ENCODE assay signal across 24 cellular contexts in the genomic region with DNA sequence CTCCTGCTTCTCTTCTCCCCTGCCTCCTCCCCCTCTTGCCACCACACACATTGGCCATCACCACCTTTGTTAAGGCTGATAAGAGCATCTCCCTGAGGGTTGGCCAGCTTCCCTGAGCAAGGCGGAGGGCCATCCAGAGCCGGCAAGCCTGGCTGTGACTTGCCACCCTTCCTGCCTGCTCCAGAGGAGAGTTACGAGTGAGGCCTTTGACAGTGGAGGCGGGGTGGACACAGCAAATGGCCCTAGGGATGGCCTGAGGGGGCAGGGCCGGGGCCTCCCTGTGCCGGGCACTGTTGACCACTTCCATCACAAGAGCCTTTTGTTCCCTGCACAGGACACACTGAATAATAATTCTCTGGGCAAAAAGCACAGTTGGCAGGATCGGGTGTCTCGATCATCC. TPM values are rescaled to one million over a fixed set of nuclear protein-coding genes. Genes with fewer than 3 reads are reported as not detected.
DNase-seq lines count a peak whose midpoint lies in the region; ATAC-seq and TF ChIP-seq lines count a peak whose summit lies in the region.
"Had no signal": no experiment of that assay in that cellular context is flagged by ENCODE, and none has a peak within 500 bp of the region (broad histone marks: within the 10 kb centered on the region; RNA-seq: fewer than 3 reads in every experiment).

No MANE protein-coding gene starts in this region.

- TF ChIP-seq CTCF in SK-N-SH (IDR thresholded peaks at IDR 0.05) = no peak
- no peak for TF ChIP-seq CTCF in glutamatergic neuron (IDR thresholded peaks at IDR 0.05; ENCODE audit: partially characterized antibody, unreplicated experiment)
- no peak for TF ChIP-seq CTCF in neural progenitor cell (IDR thresholded peaks at IDR 0.05)
- no peak for TF ChIP-seq CTCF in suprapubic skin (IDR thresholded peaks at IDR 0.05)

- H3K9ac ChIP-seq in SK-N-SH (no peak overlapping the region), neural progenitor cell (no peak overlapping the region)

- H3K27ac Mint-ChIP-seq in glutamatergic neuron (ENCODE audit: unreplicated experiment) (peak overlapping the region; percentile 12), neural progenitor cell (no peak overlapping the region)
- H3K27ac Mint-ChIP-seq: activated T-helper 1 cell treated with anti-CD3 and anti-CD28 coated beads, Interleukin-12 subunit alpha, Interleukin-12 subunit beta, Interleukin-2, Interleukin-4 antibody, amounts not matched to agents 30 ng/mL and 10 ng/mL and 1 ng/mL, durations not matched to agents 14 hours and 24 hours and 36 hours; mesothelial cell of epicardium; T-cell had no signal

- H3K9me2 ChIP-seq in SK-N-SH = no peaks in the 10 kb centered on the region

- H2AFZ ChIP-seq in SK-N-SH (ENCODE audit: low read depth) (no peak overlapping the region), neural progenitor cell (replicated peaks) (no peak overlapping the region)

- no peak for DNase-seq in SK-N-SH
- no peak for DNase-seq in glutamatergic neuron
- no peak for DNase-seq in neural progenitor cell (ENCODE audit: low spot score)
- no peak for DNase-seq in CD1c-positive myeloid dendritic cell (ENCODE audit: extremely low spot score)
- no peak for DNase-seq in suprapubic skin (ENCODE audit: low spot score in 2 of 2)
- DNase-seq in germinal center (ENCODE audit: low spot score) = no peak
- DNase-seq: DMS 273 treated with DMSO at 0.1 percent for 48 hours; GF-D8; left colon; MV-4-11; NCI-H2081; NCI-H510A treated with DMSO at 0.1 percent for 48 hours; stimulated activated CD4-positive, alpha-beta T cell treated with anti-CD3 and anti-CD28 coated beads, Interleukin-2, amount 100 ng/mL, for 24 hours; T-cell had no signal

- H3K36me3 ChIP-seq in SK-N-SH (replicated peaks in 1 of 2; ENCODE audit: control insufficient read depth in 1 of 2, insufficient read depth in 2 of 2, low read length in 1 of 2) (peaks cover 0 to 25% of the 10 kb centered on the region in 2 experiments), neural progenitor cell (no peaks in the 10 kb centered on the region), suprapubic skin (peaks cover 8% of the 10 kb centered on the region)
- H3K36me3 ChIP-seq: ovary had no signal

- H3K27ac ChIP-seq in SK-N-SH (ENCODE audit: low read depth in 2 of 2, low read length in 1 of 2) = no peak overlapping the region
- no peak overlapping the region for H3K27ac ChIP-seq in neural progenitor cell
- no peak overlapping the region for H3K27ac ChIP-seq in suprapubic skin
- H3K27ac ChIP-seq: 22Rv1 had no signal

- H4K20me1 ChIP-seq in SK-N-SH (ENCODE audit: insufficient read depth) (peaks cover 9% of the 10 kb centered on the region; the same call in 1 of the 2 replicates), neural progenitor cell (ENCODE audit: low read depth) (peaks cover 41% of the 10 kb centered on the region)

- TF ChIP-seq EP300 in SK-N-SH (IDR thresholded peaks at IDR 0.05; ENCODE audit: borderline replicate concordance in 1 of 2, low read depth in 1 of 2, low read length in 1 of 2) = no peak
- no peak for TF ChIP-seq EP300 in suprapubic skin (IDR thresholded peaks at IDR 0.05)

- H3K27me3 ChIP-seq in SK-N-SH (ENCODE audit: insufficient read depth) (no peaks in the 10 kb centered on the region), neural progenitor cell (peaks cover 12% of the 10 kb centered on the region), suprapubic skin (peaks cover 2% of the 10 kb centered on the region)
- H3K27me3 ChIP-seq: ovary had no signal

- H3K4me3 ChIP-seq in SK-N-SH (ENCODE audit: low read depth in 2 of 2, low read length in 1 of 2) = no peak overlapping the region
- H3K4me3 ChIP-seq in neural progenitor cell = no peak overlapping the region
- no peak overlapping the region for H3K4me3 ChIP-seq in suprapubic skin
- H3K4me3 ChIP-seq: GM12878, K562 had no signal

- H3K4me2 ChIP-seq in SK-N-SH (peak overlapping the region; percentile 99; the same call in 1 of the 2 replicates), neural progenitor cell (no peak overlapping the region)

- peaks cover 34% of the 10 kb centered on the region for H3K4me1 Mint-ChIP-seq in glutamatergic neuron (ENCODE audit: low read depth, unreplicated experiment)
- H3K4me1 Mint-ChIP-seq in neural progenitor cell = peaks cover 31% of the 10 kb centered on the region

- TF ChIP-seq POLR2A in suprapubic skin (IDR thresholded peaks at IDR 0.05) = no peak

- no peak for ATAC-seq in SK-N-SH treated with all-trans-retinoic acid at 6 μM for 48 hours
- no peak for ATAC-seq in GM19397 (IDR thresholded peaks at IDR 0.05; ENCODE audit: unreplicated experiment)
- ATAC-seq: GM12878, K562, left colon, T-cell had no signal

- POLR2A ChIA-PET in SK-N-SH (lab: Yijun Ruan, JAX) = interaction anchor here (0.7 kb wide), 1 partner anchor 16 kb away, joined by 3 read pairs; no protein-coding TSS in a partner anchor

- H3K79me2 ChIP-seq in SK-N-SH (ENCODE audit: insufficient read depth) (no peaks in the 10 kb centered on the region), neural progenitor cell (ENCODE audit: low read depth) (no peaks in the 10 kb centered on the region)

- no peaks in the 10 kb centered on the region for H3K36me3 Mint-ChIP-seq in glutamatergic neuron (ENCODE audit: unreplicated experiment)
- peaks cover 4% of the 10 kb centered on the region for H3K36me3 Mint-ChIP-seq in neural progenitor cell
- H3K36me3 Mint-ChIP-seq: mesothelial cell of epicardium, T-cell had no signal

- 94% methylated on average over 6 of the region's 8 CpGs for whole genome bisulfite sequencing in SK-N-SH (ENCODE audit: low lambda C conversion rate)
- 73% methylated on average over 2 of the region's 8 CpGs for WGBS in suprapubic skin

- H3K4me1 ChIP-seq in SK-N-SH (ENCODE audit: control insufficient read depth in 1 of 2, insufficient read depth in 2 of 2, low read depth in 1 of 2, low read length in 1 of 2) = peaks cover 11 to 31% of the 10 kb centered on the region in 2 experiments; a peak in 2 of 4 replicates
- peaks cover 23% of the 10 kb centered on the region for H3K4me1 ChIP-seq in neural progenitor cell
- peaks cover 23% of the 10 kb centered on the region for H3K4me1 ChIP-seq in suprapubic skin

- CTCF ChIA-PET in SK-N-SH (lab: Yijun Ruan, JAX) = interaction anchor here (1.0 to 2.8 kb wide), 4 partner anchors 29 to 131 kb away, joined by 3 to 17 read pairs (median 3); no protein-coding TSS in a partner anchor

- no peak for TF ChIP-seq RAD21 in SK-N-SH (IDR thresholded peaks at IDR 0.05; ENCODE audit: low read length)

- H3K9me3 ChIP-seq in SK-N-SH (no peaks in the 10 kb centered on the region), neural progenitor cell (ENCODE audit: low read depth) (no peaks in the 10 kb centered on the region), suprapubic skin (no peaks in the 10 kb centered on the region)
- H3K9me3 ChIP-seq: ovary had no signal

- H3K9me3 Mint-ChIP-seq in glutamatergic neuron (ENCODE audit: unreplicated experiment) = peaks cover 11% of the 10 kb centered on the region
- no peaks in the 10 kb centered on the region for H3K9me3 Mint-ChIP-seq in neural progenitor cell
- H3K9me3 Mint-ChIP-seq: activated T-helper 1 cell treated with anti-CD3 and anti-CD28 coated beads, Interleukin-12 subunit alpha, Interleukin-12 subunit beta, Interleukin-2, Interleukin-4 antibody, amounts not matched to agents 30 ng/mL and 10 ng/mL and 1 ng/mL, durations not matched to agents 14 hours and 24 hours and 36 hours; mesothelial cell of epicardium; T-cell had no signal

- H3F3A ChIP-seq in SK-N-SH (replicated peaks; ENCODE audit: insufficient read depth) = no peaks in the 10 kb centered on the region
- H3F3A ChIP-seq in neural progenitor cell (ENCODE audit: low read depth) = peaks cover 23% of the 10 kb centered on the region

- peak overlapping the region; percentile 96 for H3K4me3 Mint-ChIP-seq in glutamatergic neuron (ENCODE audit: unreplicated experiment)
- peak overlapping the region; percentile 93 for H3K4me3 Mint-ChIP-seq in neural progenitor cell
- H3K4me3 Mint-ChIP-seq: activated T-helper 1 cell treated with anti-CD3 and anti-CD28 coated beads, Interleukin-12 subunit alpha, Interleukin-12 subunit beta, Interleukin-2, Interleukin-4 antibody, amounts not matched to agents 30 ng/mL and 10 ng/mL and 1 ng/mL, durations not matched to agents 14 hours and 24 hours and 36 hours had no signal

- H3K27me3 Mint-ChIP-seq in glutamatergic neuron (ENCODE audit: unreplicated experiment) (peaks cover 22% of the 10 kb centered on the region), neural progenitor cell (ENCODE audit: insufficient read depth, low read depth) (peaks cover 14% of the 10 kb centered on the region)

RNA-seq across cellular contexts. Expression of a gene that starts 5.4 kb away (rescaled TPM):
- polyA plus RNA-seq in SK-N-SH (2012; rRNA removed) = 0.30 and 0.49 TPM in 2 replicates
- polyA plus RNA-seq in SK-N-SH (2012; cell fraction: cytosol; rRNA removed) = 0.14 TPM in 1 of 2 replicates, not detected in the other
- 0.89 and 1.3 TPM in 2 replicates for polyA plus RNA-seq in SK-N-SH (2012; cell fraction: nucleus; rRNA removed)
- 0.78 TPM for total RNA-seq in glutamatergic neuron (ENCODE audit: unreplicated experiment)
- 0.99 TPM in 1 of 2 replicates, not detected in the other for total RNA-seq in neural progenitor cell (ENCODE audit: low replicate concordance)
- total RNA-seq in suprapubic skin = 1 to 10 TPM in 3 of 4 donors, not detected in 1; 1.7 to 3.7 (median 1.7) TPM
- total RNA-seq: Right ventricle myocardium superior had no signal

RNA-seq across cellular contexts. Expression of a gene that starts 16.0 kb away (rescaled TPM):
- 44.1 and 46.4 TPM in 2 replicates for polyA plus RNA-seq in SK-N-SH (2012; rRNA removed)
- 22.0 and 28.1 TPM in 2 replicates for polyA plus RNA-seq in SK-N-SH (2012; cell fraction: cytosol; rRNA removed)
- polyA plus RNA-seq in SK-N-SH (2012; cell fraction: nucleus; rRNA removed) = 92.8 and 94.1 TPM in 2 replicates
- total RNA-seq in glutamatergic neuron (ENCODE audit: unreplicated experiment) (51.8 TPM), neural progenitor cell (ENCODE audit: low replicate concordance) (11.6 and 26.5 TPM in 2 replicates), suprapubic skin (10 to 100 TPM; 26.8 to 40.6 (median 35.3) TPM)

RNA-seq across cellular contexts. Expression of a gene that starts 16.2 kb away (rescaled TPM):
- 11.0 and 12.5 TPM in 2 replicates for polyA plus RNA-seq in SK-N-SH (2012; rRNA removed)
- polyA plus RNA-seq in SK-N-SH (2012; cell fraction: cytosol; rRNA removed) = 6.0 and 9.8 TPM in 2 replicates
- 21.1 and 22.5 TPM in 2 replicates for polyA plus RNA-seq in SK-N-SH (2012; cell fraction: nucleus; rRNA removed)
- total RNA-seq in glutamatergic neuron (ENCODE audit: unreplicated experiment) = 299 TPM
- total RNA-seq in neural progenitor cell (ENCODE audit: low replicate concordance) = 3.7 and 11.0 TPM in 2 replicates
- 1 to 10 TPM; 3.6 to 8.0 (median 4.5) TPM for total RNA-seq in suprapubic skin

RNA-seq across cellular contexts. Expression of a gene that starts 20.8 kb away (rescaled TPM):
- 1.4 and 2.4 TPM in 2 replicates for polyA plus RNA-seq in SK-N-SH (2012; rRNA removed)
- polyA plus RNA-seq in SK-N-SH (2012; cell fraction: cytosol; rRNA removed) = 0.94 and 1.6 TPM in 2 replicates
- 4.6 and 6.3 TPM in 2 replicates for polyA plus RNA-seq in SK-N-SH (2012; cell fraction: nucleus; rRNA removed)
- 3.0 TPM for total RNA-seq in glutamatergic neuron (ENCODE audit: unreplicated experiment)
- total RNA-seq in neural progenitor cell (ENCODE audit: low replicate concordance) = 5.0 and 13.4 TPM in 2 replicates
- 10 to 100 TPM; 27.2 to 47.4 (median 33.1) TPM for total RNA-seq in suprapubic skin
- total RNA-seq: activated T-helper 1 cell treated with anti-CD3 and anti-CD28 coated beads, Interleukin-12 subunit alpha, Interleukin-12 subunit beta, Interleukin-2, Interleukin-4 antibody, amounts not matched to agents 30 ng/mL and 10 ng/mL and 1 ng/mL, durations not matched to agents 14 hours and 24 hours and 36 hours; cerebellum; Right ventricle myocardium superior had no signal

RNA-seq across cellular contexts. Expression of a gene that starts 54.4 kb away (rescaled TPM):
- 6.7 and 9.1 TPM in 2 replicates for polyA plus RNA-seq in SK-N-SH (2012; rRNA removed)
- 2.8 and 3.7 TPM in 2 replicates for polyA plus RNA-seq in SK-N-SH (2012; cell fraction: cytosol; rRNA removed)
- polyA plus RNA-seq in SK-N-SH (2012; cell fraction: nucleus; rRNA removed) = 28.1 and 30.4 TPM in 2 replicates
- total RNA-seq in glutamatergic neuron (ENCODE audit: unreplicated experiment) (44.0 TPM), neural progenitor cell (ENCODE audit: low replicate concordance) (15.8 and 18.7 TPM in 2 replicates), suprapubic skin (100 to 1,000 TPM in 1 of 4 donors, 10 to 100 TPM in 3; 86.1 to 141 (median 93.4) TPM)

Comparison
In these comparisons a context has a peak if more than half of its experiments do, and no peak if none do; other contexts are left out.
1. RNA of a gene that starts 16.2 kb away (total RNA-seq): 299 TPM in glutamatergic neuron (single experiment); 3.6 to 8.0 TPM in suprapubic skin and 3.7 to 11.0 TPM in neural progenitor cell; every median in the first group is over 10 times any median in the second.